In the genomic region with DNA sequence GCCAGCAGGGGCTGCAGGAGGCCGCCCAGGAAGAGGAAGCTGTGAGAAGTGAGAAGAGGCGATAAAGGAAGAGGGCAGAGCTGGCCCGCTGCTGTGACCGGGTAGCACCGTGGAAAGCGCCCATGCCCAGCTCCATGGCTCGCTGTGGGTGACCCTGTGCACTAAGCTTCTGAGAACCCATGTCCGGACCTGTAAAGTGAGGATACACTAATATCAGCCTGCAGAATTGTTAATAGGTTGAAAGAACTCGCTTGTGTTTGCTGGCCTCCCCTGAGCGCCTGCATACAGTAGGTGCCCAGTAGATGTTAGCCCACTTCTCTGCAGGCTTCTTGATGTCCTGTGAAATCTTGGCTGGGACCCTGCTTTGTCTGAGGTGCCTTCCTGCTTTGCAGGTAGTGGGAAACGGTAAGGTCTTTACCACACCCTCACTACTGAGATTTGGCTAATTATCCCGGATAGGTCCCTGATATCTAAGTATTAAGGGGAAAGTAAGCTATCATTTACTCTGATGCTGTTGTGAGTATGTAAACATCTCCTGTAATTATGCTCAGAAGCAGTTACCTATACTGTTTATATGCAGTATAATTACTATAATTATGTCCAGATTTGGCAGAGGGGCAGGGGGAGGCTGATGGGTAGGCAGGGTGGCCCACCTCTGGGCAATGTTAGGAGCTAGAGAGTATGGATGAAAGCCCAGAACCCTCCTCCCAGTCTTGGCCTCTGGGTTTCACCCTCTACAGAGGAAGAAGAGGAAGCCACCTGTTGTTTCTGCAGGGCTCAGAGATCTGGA, we compare ENCODE assay signal across 8 cellular contexts. TPM values are rescaled to one million over a fixed set of nuclear protein-coding genes. Genes with fewer than 3 reads are reported as not detected.
DNase-seq lines count a peak whose midpoint lies in the region; ATAC-seq and TF ChIP-seq lines count a peak whose summit lies in the region.

No MANE protein-coding gene starts in this region.

- no peak for TF ChIP-seq POLR2A in HCT116 (IDR thresholded peaks at IDR 0.05; ENCODE audit: borderline replicate concordance, extremely low read depth, insufficient read depth, insufficient read length)

- H4K20me1 ChIP-seq in HCT116 (ENCODE audit: insufficient read depth), result no peaks in the 10 kb centered on the region

- peak overlapping the region; percentile 85 for H3K9ac ChIP-seq in HCT116 (ENCODE audit: low read length)

- peak overlapping the region; percentile 86 for H3K4me3 Mint-ChIP-seq in activated CD4-positive, alpha-beta T cell treated with anti-CD3 and anti-CD28 coated beads, Interleukin-2, amount 10 ng/mL, durations not matched to agents 7 days and 5 days

- no peaks in the 10 kb centered on the region for H3K9me3 Mint-ChIP-seq in activated CD4-positive, alpha-beta T cell treated with anti-CD3 and anti-CD28 coated beads, Interleukin-2, amount 10 ng/mL, durations not matched to agents 7 days and 5 days

- CTCF ChIA-PET in HCT116 (lab: Charles Lee), result no interaction called here
- CTCF ChIA-PET in activated CD4-positive, alpha-beta T cell treated with anti-CD3 and anti-CD28 coated beads, Interleukin-2, amount 10 ng/mL, durations not matched to agents 7 days and 5 days (lab: Charles Lee), result interaction anchor here (0.5 to 4.4 kb wide), 6 partner anchors 13 to 35 kb away, joined by 3 to 31 read pairs (median 4); no protein-coding TSS in a partner anchor

- H3K9me3 ChIP-seq in HCT116 (ENCODE audit: control insufficient read depth in 1 of 2, insufficient read depth in 1 of 2, low read depth in 1 of 2, low read length in 2 of 2), result no peaks in the 10 kb centered on the region
- no peaks in the 10 kb centered on the region for H3K9me3 ChIP-seq in left ventricle myocardium inferior (replicated peaks)

- RAD21 ChIA-PET in HCT116 (lab: Charles Lee; ENCODE audit: low non-redundant PET in 1 of 2, low total read pairs in 2 of 2, uncharacterized antibody in 2 of 2, unreplicated experiment in 2 of 2), result no interaction called here

- H3K27ac ChIP-seq in ACC112 (ENCODE audit: low read depth, low read length), result no peak overlapping the region
- peak overlapping the region; percentile 79; the same call in 1 of the 2 replicates for H3K27ac ChIP-seq in HCT116 (ENCODE audit: low read depth, low read length)
- H3K27ac ChIP-seq in left ventricle myocardium inferior (replicated peaks), result peak overlapping the region; percentile 94
- H3K27ac ChIP-seq in skin epidermis, result peak overlapping the region in 20 of 21 experiments; percentile 77 to 96 (median 92)

- ATAC-seq in HCT116 (no peak), HG03097 (IDR thresholded peaks at IDR 0.05; ENCODE audit: low FRiP score, unreplicated experiment) (no peak)

- intact Hi-C loops in HCT116 (cut with micrococcal nuclease) (no loop called here), left ventricle myocardium inferior (cut with micrococcal nuclease) (no loop called here)

- H3K4me3 ChIP-seq in ACC112 (ENCODE audit: low read depth, low read length), result peak overlapping the region; percentile 93
- peak overlapping the region; percentile 60 to 86 for H3K4me3 ChIP-seq in HCT116 (replicated peaks in 1 of 2; ENCODE audit: low read depth in 1 of 2, low read length in 2 of 2)
- peak overlapping the region; percentile 88 for H3K4me3 ChIP-seq in left ventricle myocardium inferior
- H3K4me3 ChIP-seq in skin epidermis, result peak overlapping the region; percentile 46 to 76 (median 64)

- H2AFZ ChIP-seq in ACC112 (ENCODE audit: low read length, unreplicated experiment), result peak overlapping the region; percentile 94
- H2AFZ ChIP-seq in HCT116 (ENCODE audit: low read depth, low read length, poor library complexity, severe bottlenecking), result no peak overlapping the region

- POLR2A ChIA-PET in HCT116 (lab: Charles Lee), result no interaction called here
- POLR2A ChIA-PET in activated CD4-positive, alpha-beta T cell treated with anti-CD3 and anti-CD28 coated beads, Interleukin-2, amount 10 ng/mL, durations not matched to agents 7 days and 5 days (lab: Charles Lee), result no interaction called here

- H3K27ac Mint-ChIP-seq in activated CD4-positive, alpha-beta T cell treated with anti-CD3 and anti-CD28 coated beads, Interleukin-2, amount 10 ng/mL, durations not matched to agents 7 days and 5 days, result peak overlapping the region; percentile 93

- TF ChIP-seq CTCF in HCT116 (IDR thresholded peaks at IDR 0.05 in 2 of 3, conservative IDR thresholded peaks at IDR 0.05 in 1 of 3; ENCODE audit: borderline replicate concordance in 1 of 3, insufficient read depth in 1 of 3, low read depth in 2 of 3, low read length in 2 of 3) (no peak), left ventricle myocardium inferior (IDR thresholded peaks at IDR 0.05; ENCODE audit: borderline replicate concordance) (no peak)

- H3K27me3 ChIP-seq in ACC112 (ENCODE audit: insufficient read depth, low read length) (no peaks in the 10 kb centered on the region), HCT116 (ENCODE audit: insufficient read depth, low read length) (no peaks in the 10 kb centered on the region), left ventricle myocardium inferior (ENCODE audit: low read depth) (no peaks in the 10 kb centered on the region)

- H3K4me1 ChIP-seq in ACC112 (ENCODE audit: control insufficient read depth, insufficient read depth, low read length, unreplicated experiment), result peaks cover 25% of the 10 kb centered on the region
- peaks cover 19 to 58% of the 10 kb centered on the region in 2 experiments; a peak in 3 of 4 replicates for H3K4me1 ChIP-seq in HCT116 (ENCODE audit: control insufficient read depth in 1 of 2, insufficient read depth in 2 of 2, low read length in 2 of 2)
- peaks cover 48% of the 10 kb centered on the region for H3K4me1 ChIP-seq in left ventricle myocardium inferior

- H3K79me2 ChIP-seq in ACC112 (ENCODE audit: control insufficient read depth, insufficient read depth, low read length, unreplicated experiment) (no peaks in the 10 kb centered on the region), HCT116 (ENCODE audit: insufficient read depth, low read length) (peaks cover 11% of the 10 kb centered on the region; the same call in 1 of the 2 replicates)

- no TSS peak for BruUV-seq in HCT116 (replicated peaks; lab: Mats Ljungman, UMichigan)

- H3K4me2 ChIP-seq in HCT116 (ENCODE audit: low read length), result peak overlapping the region; percentile 99

- DNase-seq in HCT116 (ENCODE audit: low read depth, low spot score) (no peak), left ventricle myocardium inferior (no peak), NCI-H2196 (lab: John Stamatoyannopoulos, UW; ENCODE audit: unreplicated experiment) (no peak), putamen (ENCODE audit: low spot score) (no peak)
- DNase-seq in activated CD4-positive, alpha-beta T cell treated with anti-CD3 and anti-CD28 coated beads, Interleukin-2, amount 10 ng/mL, durations not matched to agents 7 days and 5 days, result peak; percentile 53

- H3K4me1 Mint-ChIP-seq in activated CD4-positive, alpha-beta T cell treated with anti-CD3 and anti-CD28 coated beads, Interleukin-2, amount 10 ng/mL, durations not matched to agents 7 days and 5 days, result peaks cover 49% of the 10 kb centered on the region

- H3K36me3 ChIP-seq in ACC112 (ENCODE audit: insufficient read depth, low read length), result no peaks in the 10 kb centered on the region
- H3K36me3 ChIP-seq in HCT116 (ENCODE audit: control insufficient read depth in 1 of 2, insufficient read depth in 2 of 2, low read length in 2 of 2), result no peaks in the 10 kb centered on the region
- H3K36me3 ChIP-seq in left ventricle myocardium inferior, result no peaks in the 10 kb centered on the region

- peaks cover 3% of the 10 kb centered on the region for H3K27me3 Mint-ChIP-seq in activated CD4-positive, alpha-beta T cell treated with anti-CD3 and anti-CD28 coated beads, Interleukin-2, amount 10 ng/mL, durations not matched to agents 7 days and 5 days

- no peak for TF ChIP-seq RAD21 in HCT116 (IDR thresholded peaks at IDR 0.05; ENCODE audit: low read depth)

- H3K9me2 ChIP-seq in HCT116 (ENCODE audit: insufficient read depth), result no peaks in the 10 kb centered on the region

- H3K36me3 Mint-ChIP-seq in activated CD4-positive, alpha-beta T cell treated with anti-CD3 and anti-CD28 coated beads, Interleukin-2, amount 10 ng/mL, durations not matched to agents 7 days and 5 days (ENCODE audit: low read depth), result no peaks in the 10 kb centered on the region

TF ChIP-seq in HCT116, 20 proteins besides CTCF, POLR2A, EP300 and RAD21 (continues in another document):
- TF ChIP-seq JUND (IDR thresholded peaks at IDR 0.05) (no peak), SIN3A (IDR thresholded peaks at IDR 0.05; ENCODE audit: low read depth) (no peak), YY1 (IDR thresholded peaks at IDR 0.05; ENCODE audit: extremely low read depth, insufficient replicate concordance, low read depth, low read length) (no peak), CEBPB (IDR thresholded peaks at IDR 0.05; ENCODE audit: low read depth) (no peak), EGR1 (IDR thresholded peaks at IDR 0.05; ENCODE audit: low read depth) (no peak)
- TF ChIP-seq, protein P1, sequence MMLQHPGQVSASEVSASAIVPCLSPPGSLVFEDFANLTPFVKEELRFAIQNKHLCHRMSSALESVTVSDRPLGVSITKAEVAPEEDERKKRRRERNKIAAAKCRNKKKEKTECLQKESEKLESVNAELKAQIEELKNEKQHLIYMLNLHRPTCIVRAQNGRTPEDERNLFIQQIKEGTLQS (IDR thresholded peaks at IDR 0.05), result no peak

RNA-seq across cellular contexts. Expression of gene ARRB1, which starts 1.2 kb away (rescaled TPM):
- total RNA-seq in HCT116 (2021; ENCODE audit: unreplicated experiment) (24.2 TPM), left ventricle myocardium inferior (25.9 TPM)
- polyA plus RNA-seq in HCT116 (2012), result 12.0 and 12.9 TPM in 2 replicates
- total RNA-seq in activated CD4-positive, alpha-beta T cell treated with anti-CD3 and anti-CD28 coated beads, Interleukin-2, amount 10 ng/mL, durations not matched to agents 7 days and 5 days, result 10 to 100 TPM; 24.3 to 29.5 TPM

RNA-seq across cellular contexts. Expression of gene RPS3, which starts 46.7 kb away (rescaled TPM):
- total RNA-seq in HCT116 (2021; ENCODE audit: unreplicated experiment) (4,109 TPM), left ventricle myocardium inferior (864 TPM)
- 4,885 and 4,997 TPM in 2 replicates for polyA plus RNA-seq in HCT116 (2012)
- 1,000 to 10,000 TPM; 2,943 to 3,099 TPM for total RNA-seq in activated CD4-positive, alpha-beta T cell treated with anti-CD3 and anti-CD28 coated beads, Interleukin-2, amount 10 ng/mL, durations not matched to agents 7 days and 5 days
